In genomic region chr19:5705552-5705951, GRCh38 we compare ENCODE assay signal across 28 cellular contexts. TPM values are rescaled to one million over a fixed set of nuclear protein-coding genes. Genes with fewer than 3 reads are reported as not detected.
A peak's percentile ranks its signal among the peaks of the same experiment; 100 is the strongest.
DNase-seq lines count a peak whose midpoint lies in the region; ATAC-seq, FAIRE-seq and TF ChIP-seq lines count a peak whose summit lies in the region.
"Had no signal": no experiment of that assay in that cellular context is flagged by ENCODE, and none has a peak within 500 bp of the region (broad histone marks: within the 10 kb centered on the region; RNA-seq: fewer than 3 reads in every experiment).

No MANE protein-coding gene starts in this region.

- H3K79me2 ChIP-seq in HepG2 (ENCODE audit: insufficient read depth, low read length) = no peaks in the 10 kb centered on the region

- TF ChIP-seq RAD21 in HepG2 (CRISPR knock-in tag; IDR thresholded peaks at IDR 0.05) = no peak

- H3K9me3 ChIP-seq in HepG2 (ENCODE audit: low read length) = no peaks in the 10 kb centered on the region
- H3K9me3 ChIP-seq: HAP-1, SJCRH30 had no signal

- no peak overlapping the region for H3K4me3 Mint-ChIP-seq in nephron progenitor cell
- H3K4me3 Mint-ChIP-seq: CD4-positive, alpha-beta T cell; GM23338; HFFc6 had no signal

- DNase-seq in D341Med (ENCODE audit: low spot score) (peak; percentile 39), H7 (peak; percentile 51), HepG2 (ENCODE audit: low spot score) (no peak), nephron progenitor cell (no peak)
- DNase-seq: HFFc6; IMR-90; MM.1S; NCI-H1048; NCI-H1417; NCI-H1694; NCI-H2029 treated with DMSO at 0.1 percent for 48 hours; NCI-H446 treated with DMSO at 0.1 percent for 48 hours; NCI-H526; NCI-H82; NK-92 treated with Interleukin-12 subunit alpha and Interleukin-12 subunit beta, amount 100 ng/mL, for 24 hours; PC-9; SJCRH30 had no signal

- FAIRE-seq in HepG2 (lab: Jason Lieb, UNC) = no peak
- FAIRE-seq: A204.1, G401.6 had no signal

- intact Hi-C loops in HepG2 (cut with micrococcal nuclease; ENCODE audit: unreplicated experiment) = no loop called here

- H3K4me1 Mint-ChIP-seq in nephron progenitor cell = no peaks in the 10 kb centered on the region
- H3K4me1 Mint-ChIP-seq: GM23338 had no signal

- no peaks in the 10 kb centered on the region for H3K4me1 ChIP-seq in HepG2 (ENCODE audit: insufficient read depth, low read length)
- H3K4me1 ChIP-seq: HAP-1, SJCRH30 had no signal

- no peak overlapping the region for H3K9ac ChIP-seq in HepG2 (ENCODE audit: insufficient read depth, low read depth, low read length)
- H3K9ac ChIP-seq: BLaER1, KMS-11 had no signal

- H3K36me3 Mint-ChIP-seq in nephron progenitor cell (ENCODE audit: low read depth) = peaks cover 51% of the 10 kb centered on the region

- no peak overlapping the region for H2AFZ ChIP-seq in HepG2 (ENCODE audit: low read length)
- H2AFZ ChIP-seq: GM23338, PC-9 had no signal

- peaks cover 2% of the 10 kb centered on the region; the same call in 1 of the 2 replicates for H4K20me1 ChIP-seq in HepG2 (ENCODE audit: insufficient read depth, low read length)

- ATAC-seq in HepG2 (no peak), HG03280 (IDR thresholded peaks at IDR 0.05; ENCODE audit: unreplicated experiment) (no peak)
- ATAC-seq: GM23338, Right ventricle myocardium inferior had no signal

- no peak overlapping the region for H3K27ac ChIP-seq in HepG2 (ENCODE audit: extremely low read length, insufficient read depth, low read length)
- H3K27ac ChIP-seq: BLaER1, KMS-11, PC-9, SJCRH30 had no signal

- H3K4me3 ChIP-seq in H7 (ENCODE audit: insufficient read depth, low read depth, low read length) (no peak overlapping the region), HepG2 (replicated peaks in 1 of 3; ENCODE audit: insufficient read depth in 1 of 3, low read depth in 2 of 3, low read length in 3 of 3) (no peak overlapping the region)
- H3K4me3 ChIP-seq: BLaER1, GM23338, HAP-1, PC-9, SJCRH30 had no signal

- WGBS in HepG2 (ENCODE audit: low lambda C conversion rate) = 92% methylated on average over 11 of the region's 16 CpGs

- POLR2A ChIA-PET in HepG2 (lab: Yijun Ruan, JAX) = interaction anchor here (0.5 to 0.9 kb wide), 2 partner anchors 14 to 1924 kb away, joined by 3 to 5 read pairs; partner anchors contain the start of genes PET100 and XAB2

- H3K9me3 Mint-ChIP-seq in nephron progenitor cell = peaks cover 17% of the 10 kb centered on the region
- H3K9me3 Mint-ChIP-seq: CD4-positive, alpha-beta T cell had no signal

- H3K27me3 Mint-ChIP-seq in nephron progenitor cell (ENCODE audit: low read depth, poor library complexity) = peaks cover 5% of the 10 kb centered on the region
- H3K27me3 Mint-ChIP-seq: CD4-positive, alpha-beta T cell had no signal

- BruUV-seq in HepG2 (replicated peaks; lab: Mats Ljungman, UMichigan) = no TSS peak

- no peak overlapping the region for H3K4me2 ChIP-seq in HepG2 (ENCODE audit: low read depth, low read length)
- H3K4me2 ChIP-seq: BLaER1, GM23338, KMS-11, PC-9 had no signal

- TF ChIP-seq CTCF in HepG2 (CRISPR knock-in tag; IDR thresholded peaks at IDR 0.05) (no peak), nephron progenitor cell (IDR thresholded peaks at IDR 0.05) (no peak)

- TF ChIP-seq EP300 in HepG2 (IDR thresholded peaks at IDR 0.05; ENCODE audit: low read depth in 2 of 2, low read length in 2 of 2) = no peak
- TF ChIP-seq EP300 in HepG2 (CRISPR knock-in tag; IDR thresholded peaks at IDR 0.05; ENCODE audit: borderline replicate concordance) = no peak

- peaks cover 39% of the 10 kb centered on the region for H3K36me3 ChIP-seq in H7 (replicated peaks; ENCODE audit: control insufficient read depth, insufficient read depth, low read length)
- peaks cover 33 to 66% of the 10 kb centered on the region in 2 experiments for H3K36me3 ChIP-seq in HepG2 (replicated peaks in 1 of 2; ENCODE audit: control insufficient read depth in 1 of 2, insufficient read depth in 2 of 2, low read length in 2 of 2)

- no peaks in the 10 kb centered on the region for H3K27me3 ChIP-seq in H7 (ENCODE audit: control insufficient read depth, insufficient read depth, low read length)
- no peaks in the 10 kb centered on the region for H3K27me3 ChIP-seq in HepG2 (ENCODE audit: control insufficient read depth in 1 of 2, insufficient read depth in 2 of 2, low read length in 2 of 2)
- H3K27me3 ChIP-seq: BLaER1, SJCRH30 had no signal

- CTCF ChIA-PET in HepG2 (lab: Yijun Ruan, JAX; ENCODE audit: low intra/inter-chr PET ratio, low total read pairs) = no interaction called here

- H3K27ac Mint-ChIP-seq in nephron progenitor cell = no peak overlapping the region
- H3K27ac Mint-ChIP-seq: CD4-positive, alpha-beta T cell; GM23338; HFFc6 had no signal

- in situ Hi-C loops in HepG2 (cut with HindIII; ENCODE audit: extremely low pct_ligation_motif_present, low pct_unique_long_range_greater_than_20kb) = no loop called here

- TF ChIP-seq POLR2A in HepG2 (IDR thresholded peaks at IDR 0.05; ENCODE audit: insufficient read depth in 1 of 2, low read depth in 2 of 2, low read length in 2 of 2) = 0 out of 4 replicates have a peak, but pooled peaks of 1 of the 2 experiments have one; percentile 13

RNA-seq across cellular contexts. Expression of gene LONP1, which starts 14.4 kb away (rescaled TPM):
- total RNA-seq in H7 (2014; rRNA removed; shearing (Covaris generic)) = 119 and 126 TPM in 2 replicates
- 50.4 and 76.8 TPM in 2 replicates for total RNA-seq in HepG2 (2016; rRNA removed; fragmentation: Illumina TruSeq; extraction: Trizol)
- total RNA-seq in HepG2 (2016; cell fraction: cytosol; rRNA removed; fragmentation: Illumina TruSeq; extraction: Trizol; ENCODE audit: low read depth) = 12.1 and 15.6 TPM in 2 replicates
- 41.9 and 83.8 TPM in 2 replicates for total RNA-seq in HepG2 (2016; cell fraction: insoluble cytoplasmic fraction; rRNA removed; fragmentation: Illumina TruSeq; extraction: Trizol)
- total RNA-seq in HepG2 (2016; cell fraction: membrane; rRNA removed; fragmentation: Illumina TruSeq; extraction: Trizol) = 26.9 and 27.9 TPM in 2 replicates
- total RNA-seq in HepG2 (2016; cell fraction: nucleus; rRNA removed; fragmentation: Illumina TruSeq; extraction: Trizol) = 53.2 and 60.3 TPM in 2 replicates
- 59.5 and 69.0 TPM in 2 replicates for polyA plus RNA-seq in HepG2 (2011; rRNA removed)
- 54.0 and 91.2 TPM in 2 replicates for polyA plus RNA-seq in HepG2 (2011; cell fraction: cytosol; rRNA removed)
- polyA plus RNA-seq in HepG2 (2011; cell fraction: nucleus; rRNA removed) = 270 and 346 TPM in 2 replicates
- polyA plus RNA-seq in HepG2 (2012) = 49.0 and 62.8 TPM in 2 replicates
- 7.4 and 9.2 TPM in 2 replicates for polyA plus RNA-seq in HepG2 (2016; cell fraction: cytosol; fragmentation: Illumina TruSeq; extraction: Trizol; ENCODE audit: low read depth)
- 49.9 and 60.1 TPM in 2 replicates for polyA plus RNA-seq in HepG2 (2016; cell fraction: insoluble cytoplasmic fraction; fragmentation: Illumina TruSeq; extraction: Trizol; ENCODE audit: low read depth)
- 15.7 and 17.9 TPM in 2 replicates for polyA plus RNA-seq in HepG2 (2016; cell fraction: membrane; fragmentation: Illumina TruSeq; extraction: Trizol; ENCODE audit: low read depth)
- polyA plus RNA-seq in HepG2 (2016; cell fraction: nucleus; fragmentation: Illumina TruSeq; extraction: Trizol; ENCODE audit: insufficient read depth, low read depth) = 120 and 130 TPM in 2 replicates
- polyA minus RNA-seq in HepG2 (2011; rRNA and poly(A)+ RNA removed; ENCODE audit: low replicate concordance) = 65.4 and 106 TPM in 2 replicates
- 42.1 and 48.3 TPM in 2 replicates for polyA minus RNA-seq in HepG2 (2011; cell fraction: cytosol; rRNA and poly(A)+ RNA removed)
- polyA minus RNA-seq in HepG2 (2011; cell fraction: nucleus; rRNA and poly(A)+ RNA removed) = 44.8 and 51.0 TPM in 2 replicates

RNA-seq across cellular contexts. Expression of gene CATSPERD, which starts 14.9 kb away (rescaled TPM):
- 0.03 TPM in 1 of 2 replicates, not detected in the other for total RNA-seq in H7 (2014; rRNA removed; shearing (Covaris generic))
- not detected in 2 replicates for total RNA-seq in HepG2 (2016; rRNA removed; fragmentation: Illumina TruSeq; extraction: Trizol)
- not detected in 2 replicates for total RNA-seq in HepG2 (2016; cell fraction: cytosol; rRNA removed; fragmentation: Illumina TruSeq; extraction: Trizol; ENCODE audit: low read depth)
- not detected in 2 replicates for total RNA-seq in HepG2 (2016; cell fraction: insoluble cytoplasmic fraction; rRNA removed; fragmentation: Illumina TruSeq; extraction: Trizol)
- 0.09 TPM in 1 of 2 replicates, not detected in the other for total RNA-seq in HepG2 (2016; cell fraction: membrane; rRNA removed; fragmentation: Illumina TruSeq; extraction: Trizol)
- not detected in 2 replicates for total RNA-seq in HepG2 (2016; cell fraction: nucleus; rRNA removed; fragmentation: Illumina TruSeq; extraction: Trizol)
- polyA plus RNA-seq in HepG2 (2011; rRNA removed) = 0.04 TPM in 1 of 2 replicates, not detected in the other
- polyA plus RNA-seq in HepG2 (2011; cell fraction: cytosol; rRNA removed) = 0.04 TPM in 1 of 2 replicates, not detected in the other
- polyA plus RNA-seq in HepG2 (2011; cell fraction: nucleus; rRNA removed) = 0.09 TPM in 1 of 2 replicates, not detected in the other
- polyA plus RNA-seq in HepG2 (2012) = not detected in 2 replicates
- polyA plus RNA-seq in HepG2 (2016; cell fraction: cytosol; fragmentation: Illumina TruSeq; extraction: Trizol; ENCODE audit: low read depth) = not detected in 2 replicates
- polyA plus RNA-seq in HepG2 (2016; cell fraction: insoluble cytoplasmic fraction; fragmentation: Illumina TruSeq; extraction: Trizol; ENCODE audit: low read depth) = not detected in 2 replicates
- polyA plus RNA-seq in HepG2 (2016; cell fraction: membrane; fragmentation: Illumina TruSeq; extraction: Trizol; ENCODE audit: low read depth) = not detected in 2 replicates
- not detected in 2 replicates for polyA plus RNA-seq in HepG2 (2016; cell fraction: nucleus; fragmentation: Illumina TruSeq; extraction: Trizol; ENCODE audit: insufficient read depth, low read depth)
- polyA minus RNA-seq in HepG2 (2011; rRNA and poly(A)+ RNA removed; ENCODE audit: low replicate concordance) = 0.09 TPM in 1 of 2 replicates, not detected in the other
- not detected in 2 replicates for polyA minus RNA-seq in HepG2 (2011; cell fraction: cytosol; rRNA and poly(A)+ RNA removed)
- polyA minus RNA-seq in HepG2 (2011; cell fraction: nucleus; rRNA and poly(A)+ RNA removed) = not detected in 2 replicates
- total RNA-seq: CD4-positive, alpha-beta T cell; HFFc6; IMR-90; PC-9; Right ventricle myocardium inferior; RPMI7951; SJCRH30 had no signal
- polyA plus RNA-seq: AG04450, GM23338, IMR-90 had no signal

RNA-seq across cellular contexts. Expression of gene RPL36, which starts 15.5 kb away (rescaled TPM):
- 1,318 and 1,675 TPM in 2 replicates for total RNA-seq in H7 (2014; rRNA removed; shearing (Covaris generic))
- 706 and 763 TPM in 2 replicates for total RNA-seq in HepG2 (2016; rRNA removed; fragmentation: Illumina TruSeq; extraction: Trizol)
- total RNA-seq in HepG2 (2016; cell fraction: cytosol; rRNA removed; fragmentation: Illumina TruSeq; extraction: Trizol; ENCODE audit: low read depth) = 1,266 and 1,322 TPM in 2 replicates
- total RNA-seq in HepG2 (2016; cell fraction: insoluble cytoplasmic fraction; rRNA removed; fragmentation: Illumina TruSeq; extraction: Trizol) = 739 and 797 TPM in 2 replicates
- 1,622 and 1,758 TPM in 2 replicates for total RNA-seq in HepG2 (2016; cell fraction: membrane; rRNA removed; fragmentation: Illumina TruSeq; extraction: Trizol)
- 259 and 275 TPM in 2 replicates for total RNA-seq in HepG2 (2016; cell fraction: nucleus; rRNA removed; fragmentation: Illumina TruSeq; extraction: Trizol)
- 740 and 962 TPM in 2 replicates for polyA plus RNA-seq in HepG2 (2011; rRNA removed)
- polyA plus RNA-seq in HepG2 (2011; cell fraction: cytosol; rRNA removed) = 548 and 718 TPM in 2 replicates
- polyA plus RNA-seq in HepG2 (2011; cell fraction: nucleus; rRNA removed) = 184 and 190 TPM in 2 replicates
- 1,022 and 1,044 TPM in 2 replicates for polyA plus RNA-seq in HepG2 (2012)
- polyA plus RNA-seq in HepG2 (2016; cell fraction: cytosol; fragmentation: Illumina TruSeq; extraction: Trizol; ENCODE audit: low read depth) = 1,678 and 1,761 TPM in 2 replicates
- 756 and 780 TPM in 2 replicates for polyA plus RNA-seq in HepG2 (2016; cell fraction: insoluble cytoplasmic fraction; fragmentation: Illumina TruSeq; extraction: Trizol; ENCODE audit: low read depth)
- polyA plus RNA-seq in HepG2 (2016; cell fraction: membrane; fragmentation: Illumina TruSeq; extraction: Trizol; ENCODE audit: low read depth) = 1,750 and 1,946 TPM in 2 replicates
- polyA plus RNA-seq in HepG2 (2016; cell fraction: nucleus; fragmentation: Illumina TruSeq; extraction: Trizol; ENCODE audit: insufficient read depth, low read depth) = 539 and 605 TPM in 2 replicates
- 163 and 316 TPM in 2 replicates for polyA minus RNA-seq in HepG2 (2011; rRNA and poly(A)+ RNA removed; ENCODE audit: low replicate concordance)
- polyA minus RNA-seq in HepG2 (2011; cell fraction: cytosol; rRNA and poly(A)+ RNA removed) = 334 and 359 TPM in 2 replicates
- polyA minus RNA-seq in HepG2 (2011; cell fraction: nucleus; rRNA and poly(A)+ RNA removed) = 64.5 and 86.4 TPM in 2 replicates

RNA-seq across cellular contexts. Expression of gene HSD11B1L, which starts 24.7 kb away (rescaled TPM):
- total RNA-seq in H7 (2014; rRNA removed; shearing (Covaris generic)) = 12.0 and 16.2 TPM in 2 replicates
- total RNA-seq in HepG2 (2016; rRNA removed; fragmentation: Illumina TruSeq; extraction: Trizol) = 2.8 TPM in 2 replicates
- total RNA-seq in HepG2 (2016; cell fraction: cytosol; rRNA removed; fragmentation: Illumina TruSeq; extraction: Trizol; ENCODE audit: low read depth) = 2.6 and 3.3 TPM in 2 replicates
- total RNA-seq in HepG2 (2016; cell fraction: insoluble cytoplasmic fraction; rRNA removed; fragmentation: Illumina TruSeq; extraction: Trizol) = 1.6 and 2.1 TPM in 2 replicates
- total RNA-seq in HepG2 (2016; cell fraction: membrane; rRNA removed; fragmentation: Illumina TruSeq; extraction: Trizol) = 3.9 and 5.5 TPM in 2 replicates
- 0.81 and 0.94 TPM in 2 replicates for total RNA-seq in HepG2 (2016; cell fraction: nucleus; rRNA removed; fragmentation: Illumina TruSeq; extraction: Trizol)
- polyA plus RNA-seq in HepG2 (2011; rRNA removed) = 3.9 and 4.6 TPM in 2 replicates
- 4.2 and 6.2 TPM in 2 replicates for polyA plus RNA-seq in HepG2 (2011; cell fraction: cytosol; rRNA removed)
- 6.3 and 7.3 TPM in 2 replicates for polyA plus RNA-seq in HepG2 (2011; cell fraction: nucleus; rRNA removed)
- polyA plus RNA-seq in HepG2 (2012) = 1.9 and 3.0 TPM in 2 replicates
- polyA plus RNA-seq in HepG2 (2016; cell fraction: cytosol; fragmentation: Illumina TruSeq; extraction: Trizol; ENCODE audit: low read depth) = 3.6 and 4.2 TPM in 2 replicates
- polyA plus RNA-seq in HepG2 (2016; cell fraction: insoluble cytoplasmic fraction; fragmentation: Illumina TruSeq; extraction: Trizol; ENCODE audit: low read depth) = 2.5 and 3.3 TPM in 2 replicates
- 3.3 and 3.5 TPM in 2 replicates for polyA plus RNA-seq in HepG2 (2016; cell fraction: membrane; fragmentation: Illumina TruSeq; extraction: Trizol; ENCODE audit: low read depth)
- polyA plus RNA-seq in HepG2 (2016; cell fraction: nucleus; fragmentation: Illumina TruSeq; extraction: Trizol; ENCODE audit: insufficient read depth, low read depth) = 3.3 and 3.4 TPM in 2 replicates
- polyA minus RNA-seq in HepG2 (2011; rRNA and poly(A)+ RNA removed; ENCODE audit: low replicate concordance) = 0.21 and 1.8 TPM in 2 replicates
- 1.1 and 3.1 TPM in 2 replicates for polyA minus RNA-seq in HepG2 (2011; cell fraction: cytosol; rRNA and poly(A)+ RNA removed)
- 0.52 and 1.1 TPM in 2 replicates for polyA minus RNA-seq in HepG2 (2011; cell fraction: nucleus; rRNA and poly(A)+ RNA removed)

RNA-seq across cellular contexts. Expression of gene MICOS13, which starts 25.2 kb away (rescaled TPM):
- 53.1 and 71.4 TPM in 2 replicates for total RNA-seq in H7 (2014; rRNA removed; shearing (Covaris generic))
- 35.4 and 37.9 TPM in 2 replicates for total RNA-seq in HepG2 (2016; rRNA removed; fragmentation: Illumina TruSeq; extraction: Trizol)
- total RNA-seq in HepG2 (2016; cell fraction: cytosol; rRNA removed; fragmentation: Illumina TruSeq; extraction: Trizol; ENCODE audit: low read depth) = 20.7 and 21.7 TPM in 2 replicates
- total RNA-seq in HepG2 (2016; cell fraction: insoluble cytoplasmic fraction; rRNA removed; fragmentation: Illumina TruSeq; extraction: Trizol) = 38.9 and 39.8 TPM in 2 replicates
- 22.9 and 26.0 TPM in 2 replicates for total RNA-seq in HepG2 (2016; cell fraction: membrane; rRNA removed; fragmentation: Illumina TruSeq; extraction: Trizol)
- total RNA-seq in HepG2 (2016; cell fraction: nucleus; rRNA removed; fragmentation: Illumina TruSeq; extraction: Trizol) = 18.4 and 19.8 TPM in 2 replicates
- 28.8 and 40.0 TPM in 2 replicates for polyA plus RNA-seq in HepG2 (2011; rRNA removed)
- 16.8 and 30.9 TPM in 2 replicates for polyA plus RNA-seq in HepG2 (2011; cell fraction: cytosol; rRNA removed)
- 13.2 and 15.1 TPM in 2 replicates for polyA plus RNA-seq in HepG2 (2011; cell fraction: nucleus; rRNA removed)
- 13.1 and 19.3 TPM in 2 replicates for polyA plus RNA-seq in HepG2 (2012)
- polyA plus RNA-seq in HepG2 (2016; cell fraction: cytosol; fragmentation: Illumina TruSeq; extraction: Trizol; ENCODE audit: low read depth) = 20.6 and 24.5 TPM in 2 replicates
- 37.7 and 43.8 TPM in 2 replicates for polyA plus RNA-seq in HepG2 (2016; cell fraction: insoluble cytoplasmic fraction; fragmentation: Illumina TruSeq; extraction: Trizol; ENCODE audit: low read depth)
- 19.5 and 22.0 TPM in 2 replicates for polyA plus RNA-seq in HepG2 (2016; cell fraction: membrane; fragmentation: Illumina TruSeq; extraction: Trizol; ENCODE audit: low read depth)
- 32.1 and 41.0 TPM in 2 replicates for polyA plus RNA-seq in HepG2 (2016; cell fraction: nucleus; fragmentation: Illumina TruSeq; extraction: Trizol; ENCODE audit: insufficient read depth, low read depth)
- 14.6 and 22.6 TPM in 2 replicates for polyA minus RNA-seq in HepG2 (2011; rRNA and poly(A)+ RNA removed; ENCODE audit: low replicate concordance)
- 6.3 and 9.1 TPM in 2 replicates for polyA minus RNA-seq in HepG2 (2011; cell fraction: cytosol; rRNA and poly(A)+ RNA removed)
- 6.0 and 7.5 TPM in 2 replicates for polyA minus RNA-seq in HepG2 (2011; cell fraction: nucleus; rRNA and poly(A)+ RNA removed)

Comparison
In these comparisons a context has a peak if more than half of its experiments do, and no peak if none do; other contexts are left out.
1. DNase-seq: peak in D341Med (single experiment) and H7 (single experiment); none in HepG2 (single experiment) and nephron progenitor cell (single experiment).